Comparison of ENCODE assay signal across 19 cellular contexts in the genomic region with DNA sequence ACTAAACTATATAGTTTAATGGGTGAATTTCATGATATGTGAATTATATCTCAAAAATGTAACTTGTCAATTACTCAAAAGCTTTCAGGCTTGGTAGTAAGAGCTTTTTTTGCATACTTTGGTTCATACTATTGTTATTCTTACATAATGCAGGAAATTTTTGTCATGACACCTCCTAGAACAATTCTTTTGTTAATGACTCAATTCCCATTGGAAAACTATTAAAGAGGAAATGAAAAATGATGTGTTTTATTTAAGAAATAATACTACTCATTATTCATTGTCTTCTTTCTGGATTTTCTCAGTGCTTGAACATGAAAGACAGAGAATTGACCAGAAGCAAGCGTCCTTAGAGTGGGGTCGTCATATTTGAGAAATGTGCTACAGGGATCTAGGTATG.
DNase-seq lines count a peak whose midpoint lies in the region; ATAC-seq, FAIRE-seq and TF ChIP-seq lines count a peak whose summit lies in the region.
"Had no signal": no experiment of that assay in that cellular context is flagged by ENCODE, and none has a peak within 500 bp of the region (broad histone marks: within the 10 kb centered on the region; RNA-seq: fewer than 3 reads in every experiment).

No MANE protein-coding gene starts in this region.

- no TSS peak for BruUV-seq in endothelial cell of umbilical vein (replicated peaks; lab: Mats Ljungman, UMichigan)

- H3K9ac ChIP-seq in GM23248 (no peak overlapping the region), endothelial cell of umbilical vein (replicated peaks; ENCODE audit: extremely low read depth, insufficient read depth, low read length) (peak overlapping the region; percentile 27)

- H3K27me3 ChIP-seq in ACC112 (ENCODE audit: insufficient read depth, low read length) = no peaks in the 10 kb centered on the region
- H3K27me3 ChIP-seq in GM23248 (replicated peaks; ENCODE audit: insufficient read depth) = no peaks in the 10 kb centered on the region
- no peaks in the 10 kb centered on the region for H3K27me3 ChIP-seq in endothelial cell of umbilical vein (ENCODE audit: control insufficient read depth in 2 of 2, insufficient read depth in 2 of 2, low read length in 2 of 2)

- peak overlapping the region; percentile 50; the same call in 1 of the 2 replicates for H3K4me3 ChIP-seq in ACC112 (ENCODE audit: low read depth, low read length)
- H3K4me3 ChIP-seq in GM23248 = no peak overlapping the region
- H3K4me3 ChIP-seq in endothelial cell of umbilical vein (replicated peaks in 1 of 3; ENCODE audit: insufficient read depth in 1 of 3, low read depth in 1 of 3, low read length in 3 of 3) = no peak overlapping the region
- H3K4me3 ChIP-seq: GM12878, HAP-1, K562 had no signal

- H3K36me3 ChIP-seq in ACC112 (ENCODE audit: insufficient read depth, low read length) (no peaks in the 10 kb centered on the region), GM23248 (ENCODE audit: low read depth) (no peaks in the 10 kb centered on the region), endothelial cell of umbilical vein (ENCODE audit: control insufficient read depth in 2 of 2, extremely low read depth in 1 of 2, insufficient read depth in 2 of 2, low read length in 2 of 2) (no peaks in the 10 kb centered on the region)
- H3K36me3 ChIP-seq: HAP-1 had no signal

- H3K9me2 ChIP-seq in GM23248 (ENCODE audit: insufficient read depth) = no peaks in the 10 kb centered on the region

- ATAC-seq in GM21367 (IDR thresholded peaks at IDR 0.05; ENCODE audit: unreplicated experiment) = no peak
- ATAC-seq: GM12878, HepG2, K562 had no signal

- dilution Hi-C loops in endothelial cell of umbilical vein (cut with MboI; ENCODE audit: extremely low pct_ligation_motif_present, low sequenced_read_pairs) = no loop called here

- peak; percentile 74 for FAIRE-seq in endothelial cell of umbilical vein (lab: Jason Lieb, UNC)
- peak; percentile 27 for FAIRE-seq in islet of Langerhans (lab: Jason Lieb, UNC)
- FAIRE-seq: GM12878, HepG2, K562 had no signal

- TF ChIP-seq POLR2A in endothelial cell of umbilical vein (IDR thresholded peaks at IDR 0.05; ENCODE audit: low read depth, low read length) = no peak

- peak overlapping the region; percentile 0 for H3K4me2 ChIP-seq in GM23248 (ENCODE audit: unreplicated experiment)
- H3K4me2 ChIP-seq in endothelial cell of umbilical vein (ENCODE audit: insufficient read depth, low read length) = peak overlapping the region; percentile 63

- H2AFZ ChIP-seq in ACC112 (ENCODE audit: low read length, unreplicated experiment) (no peak overlapping the region), GM23248 (no peak overlapping the region), endothelial cell of umbilical vein (ENCODE audit: low read depth, low read length) (no peak overlapping the region)

- H3F3A ChIP-seq in GM23248 (ENCODE audit: insufficient read depth) = peaks cover 30% of the 10 kb centered on the region

- intact Hi-C loops in endothelial cell of umbilical vein (cut with micrococcal nuclease) = loop anchor here (5.0 kb wide), 1 partner anchor 456 kb away; no protein-coding TSS in a partner anchor

- in situ Hi-C loops in GM23248 (cut with MboI) = no loop called here

- H3K27ac ChIP-seq in ACC112 (ENCODE audit: low read depth, low read length) (peak overlapping the region; percentile 86), GM23248 (no peak overlapping the region), endothelial cell of umbilical vein (ENCODE audit: insufficient read depth, low read depth, low read length) (peak overlapping the region; percentile 79)
- H3K27ac ChIP-seq: HL-60 had no signal

- DNase-seq in GM23248 (peak; percentile 53), endothelial cell of umbilical vein (ENCODE audit: low read depth, low spot score) (peak; percentile 76), SW480 (ENCODE audit: low spot score) (no peak), UCSD-AML1 (lab: John Stamatoyannopoulos, UW; ENCODE audit: unreplicated experiment) (no peak), medulla oblongata (ENCODE audit: extremely low spot score) (no peak)
- DNase-seq: NCI-H1092 treated with DMSO at 0.1 percent for 48 hours, NCI-H146, NCI-H2029, NCI-H2227 treated with DMSO at 0.1 percent for 48 hours, NCI-H510A, NCI-H748 treated with DMSO at 0.1 percent for 48 hours had no signal

- H3K79me2 ChIP-seq in ACC112 (ENCODE audit: control insufficient read depth, insufficient read depth, low read length, unreplicated experiment) (no peaks in the 10 kb centered on the region), GM23248 (ENCODE audit: insufficient read depth) (no peaks in the 10 kb centered on the region), endothelial cell of umbilical vein (ENCODE audit: control insufficient read depth, insufficient read depth, low read length) (no peaks in the 10 kb centered on the region)

- CTCF ChIA-PET in endothelial cell of umbilical vein (lab: Charles Lee) = interaction anchor here (0.6 kb wide), 1 partner anchor 744 kb away, joined by 3 read pairs; no protein-coding TSS in a partner anchor

- WGBS in GM23248 (ENCODE audit: low coverage in 1 of 2, low lambda C conversion rate in 2 of 2, missing lambda C conversion rate in 2 of 2), 2 experiments = 95 to 96% methylated on average over 2 of the region's 2 CpGs

- POLR2A ChIA-PET in endothelial cell of umbilical vein (lab: Charles Lee) = no interaction called here

- TF ChIP-seq CTCF in endothelial cell of umbilical vein (IDR thresholded peaks at IDR 0.05; ENCODE audit: extremely low read depth in 1 of 2, insufficient read depth in 1 of 2, low read depth in 1 of 2, low read length in 2 of 2) = no peak

- H4K20me1 ChIP-seq in GM23248 (ENCODE audit: insufficient read depth) (no peaks in the 10 kb centered on the region), endothelial cell of umbilical vein (replicated peaks; ENCODE audit: control insufficient read depth, extremely low read depth, insufficient read depth, low read length) (no peaks in the 10 kb centered on the region)

- H3K9me3 ChIP-seq in GM23248 (ENCODE audit: low read depth) = no peaks in the 10 kb centered on the region
- no peaks in the 10 kb centered on the region for H3K9me3 ChIP-seq in endothelial cell of umbilical vein (replicated peaks; ENCODE audit: control insufficient read depth, insufficient read depth, low read length)
- H3K9me3 ChIP-seq: HAP-1 had no signal

- no peaks in the 10 kb centered on the region for H3K9me1 ChIP-seq in endothelial cell of umbilical vein (replicated peaks; ENCODE audit: control insufficient read depth, extremely low read depth, insufficient read depth, low read length)

- H3K4me1 ChIP-seq in ACC112 (ENCODE audit: control insufficient read depth, insufficient read depth, low read length, unreplicated experiment) = peaks cover 46% of the 10 kb centered on the region
- peaks cover 26% of the 10 kb centered on the region for H3K4me1 ChIP-seq in GM23248 (ENCODE audit: insufficient read depth)
- H3K4me1 ChIP-seq in endothelial cell of umbilical vein (ENCODE audit: control insufficient read depth, extremely low read depth, insufficient read depth, low read length) = peaks cover 35% of the 10 kb centered on the region
- H3K4me1 ChIP-seq: HAP-1 had no signal

TF ChIP-seq in endothelial cell of umbilical vein, 7 proteins besides CTCF, POLR2A, EP300 and RAD21:
- TF ChIP-seq GATA2 (IDR thresholded peaks at IDR 0.05; ENCODE audit: insufficient read depth, insufficient read length, low read depth, low read length) (no peak), JUN (IDR thresholded peaks at IDR 0.05; ENCODE audit: borderline replicate concordance, insufficient read depth, insufficient read length, low read depth) (peak; percentile 68), POLR2AphosphoS5 (IDR thresholded peaks at IDR 0.05; ENCODE audit: insufficient read depth, low read depth, low read length) (peak; percentile 17), FOS (IDR thresholded peaks at IDR 0.05; ENCODE audit: borderline replicate concordance, insufficient read depth, low read length) (peak; percentile 81), EZH2 (IDR thresholded peaks at IDR 0.05; ENCODE audit: borderline replicate concordance, low read depth, low read length, severe bottlenecking) (no peak), MYC (IDR thresholded peaks at IDR 0.05; ENCODE audit: low read depth, low read length) (no peak)
- TF ChIP-seq, protein P1, sequence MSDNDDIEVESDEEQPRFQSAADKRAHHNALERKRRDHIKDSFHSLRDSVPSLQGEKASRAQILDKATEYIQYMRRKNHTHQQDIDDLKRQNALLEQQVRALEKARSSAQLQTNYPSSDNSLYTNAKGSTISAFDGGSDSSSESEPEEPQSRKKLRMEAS (IDR thresholded peaks at IDR 0.05; ENCODE audit: insufficient read depth, insufficient read length) = no peak
TF ChIP-seq in endothelial cell of umbilical vein: peak in this region for 3.

Comparison
In these comparisons a context has a peak if more than half of its experiments do, and no peak if none do; other contexts are left out.
1. DNase-seq: peak in GM23248 (single experiment) and endothelial cell of umbilical vein (single experiment); none in SW480 (single experiment), UCSD-AML1 (single experiment) and medulla oblongata (single experiment).